18 cellular contexts compared by ENCODE assay signal in genomic region chr4:168549145-168549544, GRCh38.
"Had no signal": no experiment of that assay in that cellular context is flagged by ENCODE, and none has a peak within 500 bp of the region (broad histone marks: within the 10 kb centered on the region; RNA-seq: fewer than 3 reads in every experiment).

No MANE protein-coding gene starts in this region.

- H3K9me3 ChIP-seq: ascending aorta, esophagus squamous epithelium, psoas muscle, right lobe of liver had no signal

- H3K36me3 Mint-ChIP-seq: activated CD8-positive, alpha-beta memory T cell treated with anti-CD3 and anti-CD28 coated beads, Interleukin-2, amount 10 ng/mL, durations not matched to agents 7 days and 5 days; naive thymus-derived CD4-positive, alpha-beta T cell had no signal

- H3K9me3 Mint-ChIP-seq: naive thymus-derived CD4-positive, alpha-beta T cell had no signal

- H3K27me3 ChIP-seq: ascending aorta, cardiac muscle cell, right lobe of liver had no signal

- H3K4me1 Mint-ChIP-seq: activated CD8-positive, alpha-beta memory T cell treated with anti-CD3 and anti-CD28 coated beads, Interleukin-2, amount 10 ng/mL, durations not matched to agents 7 days and 5 days; naive thymus-derived CD4-positive, alpha-beta T cell had no signal

- FAIRE-seq: colon had no signal

- ATAC-seq: activated CD8-positive, alpha-beta memory T cell treated with anti-CD3 and anti-CD28 coated beads, Interleukin-2, amount 10 ng/mL, durations not matched to agents 7 days and 5 days; naive thymus-derived CD4-positive, alpha-beta T cell; right lobe of liver had no signal

- H3K4me3 ChIP-seq: ascending aorta, cardiac muscle cell, esophagus squamous epithelium, psoas muscle, right lobe of liver had no signal

- H3K4me3 Mint-ChIP-seq: activated CD8-positive, alpha-beta memory T cell treated with anti-CD3 and anti-CD28 coated beads, Interleukin-2, amount 10 ng/mL, durations not matched to agents 7 days and 5 days; naive thymus-derived CD4-positive, alpha-beta T cell had no signal

- H3K27ac Mint-ChIP-seq: activated CD8-positive, alpha-beta memory T cell treated with anti-CD3 and anti-CD28 coated beads, Interleukin-2, amount 10 ng/mL, durations not matched to agents 7 days and 5 days; naive thymus-derived CD4-positive, alpha-beta T cell had no signal

- H3K27ac ChIP-seq: ascending aorta, cardiac muscle cell, esophagus squamous epithelium, psoas muscle, right lobe of liver had no signal

- DNase-seq: activated CD4-positive, alpha-beta T cell treated with anti-CD3 and anti-CD28 coated beads for 1 hour; activated CD4-positive, alpha-beta T cell treated with anti-CD3 and anti-CD28 coated beads, Interleukin-2, amount 50 U/mL, for 48 hours; activated CD8-positive, alpha-beta memory T cell treated with anti-CD3 and anti-CD28 coated beads, Interleukin-2, amount 10 ng/mL, durations not matched to agents 7 days and 5 days; activated T-cell treated with anti-CD3 and anti-CD28 coated beads, Interleukin-2, amount 50 U/mL, for 48 hours; esophagus squamous epithelium; hypothalamus; kidney glomerular epithelial cell; midbrain; naive thymus-derived CD4-positive, alpha-beta T cell; psoas muscle; right lobe of liver; stimulated activated CD4-positive, alpha-beta T cell treated with anti-CD3 and anti-CD28 coated beads, Interleukin-12 subunit alpha, Interleukin-12 subunit beta, amount 100 ng/mL, for 4 hours; stimulated activated naive CD4-positive, alpha-beta T cell; T1000; trophoblast cell had no signal

- H3K4me1 ChIP-seq: ascending aorta, esophagus squamous epithelium, right lobe of liver had no signal

- H3K36me3 ChIP-seq: ascending aorta, esophagus squamous epithelium, right lobe of liver had no signal
